ENCODE assay signal across 1 cellular context in genomic region chr19:19957766-19958165, GRCh38. TPM values are rescaled to one million over a fixed set of nuclear protein-coding genes. Genes with fewer than 3 reads are reported as not detected.
"Had no signal": no experiment of that assay in that cellular context is flagged by ENCODE, and none has a peak within 500 bp of the region (broad histone marks: within the 10 kb centered on the region; RNA-seq: fewer than 3 reads in every experiment).

No MANE protein-coding gene starts in this region.

RNA-seq across cellular contexts. Expression of gene ZNF93, which starts 57.0 kb away (rescaled TPM):
- total RNA-seq: H7 had no signal
